19 cellular contexts compared by ENCODE assay signal in the genomic region with DNA sequence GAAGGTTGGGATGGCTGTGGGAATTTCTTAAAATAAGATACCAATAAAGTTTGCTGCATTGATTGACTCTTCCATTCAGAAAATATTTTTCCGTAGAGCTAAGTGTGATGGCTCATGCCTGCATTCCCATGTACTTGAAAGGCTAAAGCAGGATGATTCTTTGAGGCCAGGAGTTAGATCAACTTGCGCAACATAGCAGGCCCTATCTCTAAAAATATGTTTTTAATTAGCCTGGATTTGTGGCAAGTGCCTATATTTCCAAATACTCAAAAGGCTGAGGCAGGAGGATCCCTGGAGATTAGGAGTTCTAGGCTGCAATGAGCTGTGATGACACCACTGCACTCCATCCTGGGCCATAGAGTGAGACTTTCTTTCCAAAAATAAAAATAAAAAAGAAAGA.
DNase-seq lines count a peak whose midpoint lies in the region; ATAC-seq and TF ChIP-seq lines count a peak whose summit lies in the region.
"Had no signal": no experiment of that assay in that cellular context is flagged by ENCODE, and none has a peak within 500 bp of the region (broad histone marks: within the 10 kb centered on the region; RNA-seq: fewer than 3 reads in every experiment).

No MANE protein-coding gene starts in this region.

- TF ChIP-seq CTCF in Panc1 (IDR thresholded peaks at IDR 0.05) (no peak), choroid plexus epithelial cell (conservative IDR thresholded peaks at IDR 0.05; ENCODE audit: low read depth, low read length) (no peak), adrenal gland (IDR thresholded peaks at IDR 0.05) (no peak)

- H3K27ac ChIP-seq in Panc1 (ENCODE audit: low read length) (peak overlapping the region; percentile 51; the same call in 1 of the 2 replicates), adrenal gland (no peak overlapping the region)
- H3K27ac ChIP-seq: KMS-11 had no signal

- 83 to 92% (median 85%) methylated on average over 2 of the region's 2 CpGs for WGBS in adrenal gland, 4 donors

- H3K9me3 ChIP-seq in Panc1 (ENCODE audit: control insufficient read depth, insufficient read depth, low read depth, low read length): no peaks in the 10 kb centered on the region
- H3K9me3 ChIP-seq in adrenal gland (replicated peaks in 1 of 3): no peaks in the 10 kb centered on the region

- no peaks in the 10 kb centered on the region for H3K36me3 ChIP-seq in Panc1 (ENCODE audit: control insufficient read depth, insufficient read depth, low read length)
- no peaks in the 10 kb centered on the region for H3K36me3 ChIP-seq in adrenal gland (replicated peaks in 1 of 2)
- H3K36me3 ChIP-seq: MG63 had no signal

- peak; percentile 45; the same call in 1 of the 2 replicates for ATAC-seq in Panc1
- ATAC-seq: HCT116 had no signal

- POLR2A ChIA-PET in Panc1 (lab: Charles Lee): no interaction called here

- H3K4me3 ChIP-seq in Panc1 (ENCODE audit: low read depth in 2 of 2, low read length in 2 of 2) (no peak overlapping the region), choroid plexus epithelial cell (ENCODE audit: low read depth, low read length) (no peak overlapping the region), adrenal gland (no peak overlapping the region)
- H3K4me3 ChIP-seq: MG63 had no signal

- in situ Hi-C loops in Panc1 (cut with HindIII; ENCODE audit: low pct_unique_long_range_greater_than_20kb, low sequenced_read_pairs): no loop called here

- DNase-seq in EL: peak; percentile 36
- DNase-seq in Panc1 (ENCODE audit: low read depth, low spot score): no peak
- peak; percentile 7 for DNase-seq in choroid plexus epithelial cell (ENCODE audit: low read depth)
- peak; percentile 45 for DNase-seq in iris pigment epithelial cell (ENCODE audit: low read depth)
- no peak for DNase-seq in HuH-7 (ENCODE audit: low spot score)
- DNase-seq in T-helper 2 cell: no peak
- DNase-seq in GM03348 (ENCODE audit: low spot score): no peak
- DNase-seq in adrenal gland: no peak
- DNase-seq: AML-193, DMS153, MG63, NCI-H1092 treated with DMSO at 0.1 percent for 48 hours, NCI-H1694 treated with DMSO at 0.1 percent for 48 hours, NCI-H2107, NCI-H2227 treated with DMSO at 0.1 percent for 48 hours, NCI-H524 treated with DMSO at 0.1 percent for 48 hours, SHP77 treated with DMSO at 0.1 percent for 48 hours had no signal

- no TSS peak for BruUV-seq in Panc1 (replicated peaks; lab: Mats Ljungman, UMichigan)

- CTCF ChIA-PET in Panc1 (lab: Charles Lee): no interaction called here

- H3K4me1 ChIP-seq in Panc1 (ENCODE audit: control insufficient read depth, insufficient read depth, low read length) (peaks cover 5% of the 10 kb centered on the region; the same call in 1 of the 2 replicates), adrenal gland (replicated peaks in 1 of 2) (no peaks in the 10 kb centered on the region)

- H3K27me3 ChIP-seq in Panc1 (ENCODE audit: control insufficient read depth, insufficient read depth, low read length) (no peaks in the 10 kb centered on the region), adrenal gland (no peaks in the 10 kb centered on the region)
- H3K27me3 ChIP-seq: MG63 had no signal

- intact Hi-C loops in Panc1 (cut with micrococcal nuclease; ENCODE audit: unreplicated experiment): no loop called here
- intact Hi-C loops in adrenal gland (cut with DNase I): no loop called here

- no peak for TF ChIP-seq POLR2A in adrenal gland (IDR thresholded peaks at IDR 0.05)

Comparison
In these comparisons a context has a peak if more than half of its experiments do, and no peak if none do; other contexts are left out.
1. DNase-seq: peak in EL (single experiment), choroid plexus epithelial cell (single experiment) and iris pigment epithelial cell (single experiment); none in Panc1 (single experiment), HuH-7 (single experiment), T-helper 2 cell (0 of 5), GM03348 (single experiment) and adrenal gland (0 of 7).